In the genomic region with DNA sequence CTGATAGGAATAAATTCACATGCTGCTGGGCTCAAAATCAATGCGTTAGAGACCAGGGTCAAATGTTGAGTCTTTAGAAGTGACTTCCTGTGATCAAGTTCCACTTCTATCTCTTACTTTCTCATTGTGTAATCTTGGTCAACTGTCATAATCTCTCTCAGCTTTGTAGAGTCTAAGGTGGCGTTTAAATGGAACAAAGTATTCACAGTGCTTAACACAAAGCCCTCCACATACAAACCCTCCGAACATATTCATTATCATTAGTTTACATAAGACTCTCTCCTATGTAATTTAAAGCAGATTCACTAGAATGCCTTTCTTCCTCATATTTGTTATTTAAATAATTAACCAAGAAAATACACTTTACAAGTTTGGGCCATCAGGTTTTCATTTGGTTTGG, we compare ENCODE assay signal across 27 cellular contexts. TPM values are rescaled to one million over a fixed set of nuclear protein-coding genes. Genes with fewer than 3 reads are reported as not detected.
"Had no signal": no experiment of that assay in that cellular context is flagged by ENCODE, and none has a peak within 500 bp of the region (broad histone marks: within the 10 kb centered on the region; RNA-seq: fewer than 3 reads in every experiment).

No MANE protein-coding gene starts in this region.

- H3K9me3 Mint-ChIP-seq: nephron progenitor cell had no signal

- H3K4me3 Mint-ChIP-seq: naive B cell; nephron progenitor cell; stimulated activated effector memory CD8-positive, alpha-beta T cell treated with anti-CD3 and anti-CD28 coated beads, Interleukin-12 subunit alpha, Interleukin-12 subunit beta, amount 100 ng/mL, for 72 hours; type B pancreatic cell had no signal

- H3K4me1 ChIP-seq: psoas muscle, right lobe of liver, suprapubic skin, thyroid gland had no signal

- H3K9me3 ChIP-seq: neutrophil, psoas muscle, right lobe of liver, suprapubic skin, thyroid gland had no signal

- FAIRE-seq: urothelium cell line had no signal

- H3K27me3 Mint-ChIP-seq: naive B cell, type B pancreatic cell had no signal

- H3K36me3 Mint-ChIP-seq: naive B cell; stimulated activated effector memory CD8-positive, alpha-beta T cell treated with anti-CD3 and anti-CD28 coated beads, Interleukin-12 subunit alpha, Interleukin-12 subunit beta, amount 100 ng/mL, for 72 hours; type B pancreatic cell had no signal

- ATAC-seq: left colon; left ventricle myocardium superior; psoas muscle; right lobe of liver; stimulated activated effector memory CD8-positive, alpha-beta T cell treated with anti-CD3 and anti-CD28 coated beads, Interleukin-12 subunit alpha, Interleukin-12 subunit beta, amount 100 ng/mL, for 72 hours; stimulated activated naive CD8-positive, alpha-beta T cell treated with anti-CD3 and anti-CD28 coated beads, Interleukin-15, Interleukin-2, amounts not matched to agents 100 U/mL and 50 U/mL, for 24 hours had no signal

- H3K4me3 ChIP-seq: dorsolateral prefrontal cortex, hepatocyte, lung, psoas muscle, right lobe of liver, suprapubic skin, thyroid gland had no signal

- DNase-seq: dorsolateral prefrontal cortex; effector CD8-positive, alpha-beta T cell; foreskin melanocyte; head of caudate nucleus; left colon; left ventricle myocardium superior; mesenchymal stem cell; midbrain; naive B cell; nephron progenitor cell; psoas muscle; retina; right lobe of liver; stimulated activated CD4-positive, alpha-beta T cell treated with anti-CD3 and anti-CD28 coated beads, Interleukin-4, amount 100 ng/mL, for 1 hour; stimulated activated CD8-positive, alpha-beta memory T cell treated with anti-CD3 and anti-CD28 coated beads, Interleukin-4, amount 100 ng/mL, for 48 hours; stimulated activated naive CD8-positive, alpha-beta T cell treated with anti-CD3 and anti-CD28 coated beads, Interleukin-15, Interleukin-2, amounts not matched to agents 100 U/mL and 50 U/mL, for 24 hours; thyroid gland had no signal

- H3K36me3 ChIP-seq: neutrophil, right lobe of liver, suprapubic skin, thyroid gland had no signal

- H3K27ac Mint-ChIP-seq: naive B cell; nephron progenitor cell; stimulated activated effector memory CD8-positive, alpha-beta T cell treated with anti-CD3 and anti-CD28 coated beads, Interleukin-12 subunit alpha, Interleukin-12 subunit beta, amount 100 ng/mL, for 72 hours; type B pancreatic cell had no signal

- H3K4me1 Mint-ChIP-seq: naive B cell; nephron progenitor cell; stimulated activated effector memory CD8-positive, alpha-beta T cell treated with anti-CD3 and anti-CD28 coated beads, Interleukin-12 subunit alpha, Interleukin-12 subunit beta, amount 100 ng/mL, for 72 hours had no signal

- H3K27ac ChIP-seq: dorsolateral prefrontal cortex, hepatocyte, neutrophil, psoas muscle, right lobe of liver, suprapubic skin, thyroid gland had no signal

RNA-seq across cellular contexts. Expression of gene DAOA, which starts 25.5 kb away (rescaled TPM):
- total RNA-seq: dorsolateral prefrontal cortex, hepatocyte, kidney epithelial cell, left colon, left ventricle myocardium superior, lung, osteoblast, psoas muscle, right lobe of liver, suprapubic skin, thyroid gland had no signal
- polyA plus RNA-seq: esophagus, hepatocyte, lung, psoas muscle had no signal
